1 cellular context compared by ENCODE assay signal in the genomic region with DNA sequence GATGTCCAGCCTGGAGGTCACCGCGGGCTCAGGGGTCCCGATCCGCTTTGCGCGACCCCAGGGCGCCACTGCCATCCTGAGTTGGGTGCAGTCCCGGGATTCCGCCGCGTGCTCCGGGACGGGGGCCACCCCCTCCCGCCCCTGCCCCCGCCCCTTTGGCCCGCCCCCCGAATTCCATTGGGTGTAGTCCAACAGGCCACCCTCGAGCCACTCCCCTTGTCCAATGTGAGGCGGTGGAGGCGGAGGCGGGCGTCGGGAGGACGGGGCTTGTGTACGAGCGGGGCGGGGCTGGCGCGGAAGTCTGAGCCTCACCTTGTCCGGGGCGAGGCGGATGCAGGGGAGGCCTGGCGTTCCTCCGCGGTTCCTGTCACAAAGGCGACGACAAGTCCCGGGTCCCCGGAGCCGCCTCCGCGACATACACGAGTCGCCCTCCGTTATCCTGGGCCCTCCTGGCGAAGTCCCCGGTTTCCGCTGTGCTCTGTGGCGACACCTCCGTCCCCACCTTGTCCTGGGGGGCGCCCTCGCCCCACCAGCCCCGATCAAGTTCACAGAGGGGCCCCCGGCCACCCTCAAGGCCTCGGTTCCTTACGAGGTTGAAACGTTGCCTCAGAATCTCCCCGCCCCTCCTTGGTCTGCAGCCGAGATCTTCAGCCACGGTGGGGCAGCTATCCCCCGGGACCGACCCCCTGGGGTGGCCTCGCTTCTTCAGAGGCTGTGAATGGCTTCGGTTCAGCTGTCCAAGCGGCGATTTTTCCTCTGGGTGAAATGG.
TF ChIP-seq lines count a peak whose summit lies in the region.

No MANE protein-coding gene starts in this region.

TF ChIP-seq in HepG2, 621 proteins besides CTCF, POLR2A, EP300 and RAD21 (continued from another document and continues in another):
- TF ChIP-seq, protein P1, sequence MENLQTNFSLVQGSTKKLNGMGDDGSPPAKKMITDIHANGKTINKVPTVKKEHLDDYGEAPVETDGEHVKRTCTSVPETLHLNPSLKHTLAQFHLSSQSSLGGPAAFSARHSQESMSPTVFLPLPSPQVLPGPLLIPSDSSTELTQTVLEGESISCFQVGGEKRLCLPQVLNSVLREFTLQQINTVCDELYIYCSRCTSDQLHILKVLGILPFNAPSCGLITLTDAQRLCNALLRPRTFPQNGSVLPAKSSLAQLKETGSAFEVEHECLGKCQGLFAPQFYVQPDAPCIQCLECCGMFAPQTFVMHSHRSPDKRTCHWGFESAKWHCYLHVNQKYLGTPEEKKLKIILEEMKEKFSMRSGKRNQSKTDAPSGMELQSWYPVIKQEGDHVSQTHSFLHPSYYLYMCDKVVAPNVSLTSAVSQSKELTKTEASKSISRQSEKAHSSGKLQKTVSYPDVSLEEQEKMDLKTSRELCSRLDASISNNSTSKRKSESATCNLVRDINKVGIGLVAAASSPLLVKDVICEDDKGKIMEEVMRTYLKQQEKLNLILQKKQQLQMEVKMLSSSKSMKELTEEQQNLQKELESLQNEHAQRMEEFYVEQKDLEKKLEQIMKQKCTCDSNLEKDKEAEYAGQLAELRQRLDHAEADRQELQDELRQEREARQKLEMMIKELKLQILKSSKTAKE (CRISPR knock-in tag; IDR thresholded peaks at IDR 0.05; ENCODE audit: borderline replicate concordance), result no peak
- TF ChIP-seq TRIM24 (CRISPR knock-in tag; IDR thresholded peaks at IDR 0.05) (no peak), ZNF713 (CRISPR knock-in tag; IDR thresholded peaks at IDR 0.05) (no peak), CBX5 (CRISPR knock-in tag; IDR thresholded peaks at IDR 0.05; ENCODE audit: borderline replicate concordance) (no peak), SMYD3 (CRISPR knock-in tag; IDR thresholded peaks at IDR 0.05) (no peak), ZNF205 (CRISPR knock-in tag; IDR thresholded peaks at IDR 0.05) (no peak), SP1 (IDR thresholded peaks at IDR 0.05) (no peak), SP1 (CRISPR knock-in tag; IDR thresholded peaks at IDR 0.05) (peak; percentile 95), TSC22D2 (CRISPR knock-in tag; IDR thresholded peaks at IDR 0.05; ENCODE audit: borderline replicate concordance) (no peak), KLF16 (CRISPR knock-in tag; IDR thresholded peaks at IDR 0.05) (peak in 1 of 2 experiments; percentile 56; a peak in 2 of 4 replicates), MIER3 (CRISPR knock-in tag; IDR thresholded peaks at IDR 0.05; ENCODE audit: borderline replicate concordance) (peak; percentile 34; the same call in 1 of the 2 replicates), FOSL2 (CRISPR knock-in tag; IDR thresholded peaks at IDR 0.05) (peak; percentile 26; the same call in 1 of the 2 replicates), ZSCAN25 (CRISPR knock-in tag; IDR thresholded peaks at IDR 0.05) (peak; percentile 53; the same call in 1 of the 2 replicates), POLR2AphosphoS5 (IDR thresholded peaks at IDR 0.05; ENCODE audit: low read depth, low read length) (peak; percentile 70), MTA1 (CRISPR knock-in tag; IDR thresholded peaks at IDR 0.05; ENCODE audit: borderline replicate concordance) (no peak), CBFB (CRISPR knock-in tag; IDR thresholded peaks at IDR 0.05) (no peak), PPARG (CRISPR knock-in tag; conservative IDR thresholded peaks at IDR 0.05) (no peak)
- TF ChIP-seq, protein P2, sequence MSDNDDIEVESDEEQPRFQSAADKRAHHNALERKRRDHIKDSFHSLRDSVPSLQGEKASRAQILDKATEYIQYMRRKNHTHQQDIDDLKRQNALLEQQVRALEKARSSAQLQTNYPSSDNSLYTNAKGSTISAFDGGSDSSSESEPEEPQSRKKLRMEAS (IDR thresholded peaks at IDR 0.05), result peak; percentile 62
- TF ChIP-seq, protein P3, sequence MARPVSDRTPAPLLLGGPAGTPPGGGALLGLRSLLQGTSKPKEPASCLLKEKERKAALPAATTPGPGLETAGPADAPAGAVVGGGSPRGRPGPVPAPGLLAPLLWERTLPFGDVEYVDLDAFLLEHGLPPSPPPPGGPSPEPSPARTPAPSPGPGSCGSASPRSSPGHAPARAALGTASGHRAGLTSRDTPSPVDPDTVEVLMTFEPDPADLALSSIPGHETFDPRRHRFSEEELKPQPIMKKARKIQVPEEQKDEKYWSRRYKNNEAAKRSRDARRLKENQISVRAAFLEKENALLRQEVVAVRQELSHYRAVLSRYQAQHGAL (CRISPR knock-in tag; IDR thresholded peaks at IDR 0.05; ENCODE audit: not compliant biosample characterization), result no peak
- TF ChIP-seq, protein P4, sequence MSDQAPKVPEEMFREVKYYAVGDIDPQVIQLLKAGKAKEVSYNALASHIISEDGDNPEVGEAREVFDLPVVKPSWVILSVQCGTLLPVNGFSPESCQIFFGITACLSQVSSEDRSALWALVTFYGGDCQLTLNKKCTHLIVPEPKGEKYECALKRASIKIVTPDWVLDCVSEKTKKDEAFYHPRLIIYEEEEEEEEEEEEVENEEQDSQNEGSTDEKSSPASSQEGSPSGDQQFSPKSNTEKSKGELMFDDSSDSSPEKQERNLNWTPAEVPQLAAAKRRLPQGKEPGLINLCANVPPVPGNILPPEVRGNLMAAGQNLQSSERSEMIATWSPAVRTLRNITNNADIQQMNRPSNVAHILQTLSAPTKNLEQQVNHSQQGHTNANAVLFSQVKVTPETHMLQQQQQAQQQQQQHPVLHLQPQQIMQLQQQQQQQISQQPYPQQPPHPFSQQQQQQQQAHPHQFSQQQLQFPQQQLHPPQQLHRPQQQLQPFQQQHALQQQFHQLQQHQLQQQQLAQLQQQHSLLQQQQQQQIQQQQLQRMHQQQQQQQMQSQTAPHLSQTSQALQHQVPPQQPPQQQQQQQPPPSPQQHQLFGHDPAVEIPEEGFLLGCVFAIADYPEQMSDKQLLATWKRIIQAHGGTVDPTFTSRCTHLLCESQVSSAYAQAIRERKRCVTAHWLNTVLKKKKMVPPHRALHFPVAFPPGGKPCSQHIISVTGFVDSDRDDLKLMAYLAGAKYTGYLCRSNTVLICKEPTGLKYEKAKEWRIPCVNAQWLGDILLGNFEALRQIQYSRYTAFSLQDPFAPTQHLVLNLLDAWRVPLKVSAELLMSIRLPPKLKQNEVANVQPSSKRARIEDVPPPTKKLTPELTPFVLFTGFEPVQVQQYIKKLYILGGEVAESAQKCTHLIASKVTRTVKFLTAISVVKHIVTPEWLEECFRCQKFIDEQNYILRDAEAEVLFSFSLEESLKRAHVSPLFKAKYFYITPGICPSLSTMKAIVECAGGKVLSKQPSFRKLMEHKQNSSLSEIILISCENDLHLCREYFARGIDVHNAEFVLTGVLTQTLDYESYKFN (CRISPR knock-in tag; conservative IDR thresholded peaks at IDR 0.05), result 0 out of 2 replicates have a peak, but pooled peaks have one; percentile 8
- TF ChIP-seq, protein P5, sequence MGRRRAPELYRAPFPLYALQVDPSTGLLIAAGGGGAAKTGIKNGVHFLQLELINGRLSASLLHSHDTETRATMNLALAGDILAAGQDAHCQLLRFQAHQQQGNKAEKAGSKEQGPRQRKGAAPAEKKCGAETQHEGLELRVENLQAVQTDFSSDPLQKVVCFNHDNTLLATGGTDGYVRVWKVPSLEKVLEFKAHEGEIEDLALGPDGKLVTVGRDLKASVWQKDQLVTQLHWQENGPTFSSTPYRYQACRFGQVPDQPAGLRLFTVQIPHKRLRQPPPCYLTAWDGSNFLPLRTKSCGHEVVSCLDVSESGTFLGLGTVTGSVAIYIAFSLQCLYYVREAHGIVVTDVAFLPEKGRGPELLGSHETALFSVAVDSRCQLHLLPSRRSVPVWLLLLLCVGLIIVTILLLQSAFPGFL (CRISPR knock-in tag; IDR thresholded peaks at IDR 0.05), result no peak
- TF ChIP-seq, protein P6, sequence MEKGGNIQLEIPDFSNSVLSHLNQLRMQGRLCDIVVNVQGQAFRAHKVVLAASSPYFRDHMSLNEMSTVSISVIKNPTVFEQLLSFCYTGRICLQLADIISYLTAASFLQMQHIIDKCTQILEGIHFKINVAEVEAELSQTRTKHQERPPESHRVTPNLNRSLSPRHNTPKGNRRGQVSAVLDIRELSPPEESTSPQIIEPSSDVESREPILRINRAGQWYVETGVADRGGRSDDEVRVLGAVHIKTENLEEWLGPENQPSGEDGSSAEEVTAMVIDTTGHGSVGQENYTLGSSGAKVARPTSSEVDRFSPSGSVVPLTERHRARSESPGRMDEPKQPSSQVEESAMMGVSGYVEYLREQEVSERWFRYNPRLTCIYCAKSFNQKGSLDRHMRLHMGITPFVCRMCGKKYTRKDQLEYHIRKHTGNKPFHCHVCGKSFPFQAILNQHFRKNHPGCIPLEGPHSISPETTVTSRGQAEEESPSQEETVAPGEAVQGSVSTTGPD (CRISPR knock-in tag; IDR thresholded peaks at IDR 0.05), result no peak
- TF ChIP-seq, protein P7, sequence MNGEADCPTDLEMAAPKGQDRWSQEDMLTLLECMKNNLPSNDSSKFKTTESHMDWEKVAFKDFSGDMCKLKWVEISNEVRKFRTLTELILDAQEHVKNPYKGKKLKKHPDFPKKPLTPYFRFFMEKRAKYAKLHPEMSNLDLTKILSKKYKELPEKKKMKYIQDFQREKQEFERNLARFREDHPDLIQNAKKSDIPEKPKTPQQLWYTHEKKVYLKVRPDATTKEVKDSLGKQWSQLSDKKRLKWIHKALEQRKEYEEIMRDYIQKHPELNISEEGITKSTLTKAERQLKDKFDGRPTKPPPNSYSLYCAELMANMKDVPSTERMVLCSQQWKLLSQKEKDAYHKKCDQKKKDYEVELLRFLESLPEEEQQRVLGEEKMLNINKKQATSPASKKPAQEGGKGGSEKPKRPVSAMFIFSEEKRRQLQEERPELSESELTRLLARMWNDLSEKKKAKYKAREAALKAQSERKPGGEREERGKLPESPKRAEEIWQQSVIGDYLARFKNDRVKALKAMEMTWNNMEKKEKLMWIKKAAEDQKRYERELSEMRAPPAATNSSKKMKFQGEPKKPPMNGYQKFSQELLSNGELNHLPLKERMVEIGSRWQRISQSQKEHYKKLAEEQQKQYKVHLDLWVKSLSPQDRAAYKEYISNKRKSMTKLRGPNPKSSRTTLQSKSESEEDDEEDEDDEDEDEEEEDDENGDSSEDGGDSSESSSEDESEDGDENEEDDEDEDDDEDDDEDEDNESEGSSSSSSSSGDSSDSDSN (CRISPR knock-in tag; IDR thresholded peaks at IDR 0.05), result 0 out of 2 replicates have a peak, but pooled peaks have one; percentile 15
- TF ChIP-seq, protein P8, sequence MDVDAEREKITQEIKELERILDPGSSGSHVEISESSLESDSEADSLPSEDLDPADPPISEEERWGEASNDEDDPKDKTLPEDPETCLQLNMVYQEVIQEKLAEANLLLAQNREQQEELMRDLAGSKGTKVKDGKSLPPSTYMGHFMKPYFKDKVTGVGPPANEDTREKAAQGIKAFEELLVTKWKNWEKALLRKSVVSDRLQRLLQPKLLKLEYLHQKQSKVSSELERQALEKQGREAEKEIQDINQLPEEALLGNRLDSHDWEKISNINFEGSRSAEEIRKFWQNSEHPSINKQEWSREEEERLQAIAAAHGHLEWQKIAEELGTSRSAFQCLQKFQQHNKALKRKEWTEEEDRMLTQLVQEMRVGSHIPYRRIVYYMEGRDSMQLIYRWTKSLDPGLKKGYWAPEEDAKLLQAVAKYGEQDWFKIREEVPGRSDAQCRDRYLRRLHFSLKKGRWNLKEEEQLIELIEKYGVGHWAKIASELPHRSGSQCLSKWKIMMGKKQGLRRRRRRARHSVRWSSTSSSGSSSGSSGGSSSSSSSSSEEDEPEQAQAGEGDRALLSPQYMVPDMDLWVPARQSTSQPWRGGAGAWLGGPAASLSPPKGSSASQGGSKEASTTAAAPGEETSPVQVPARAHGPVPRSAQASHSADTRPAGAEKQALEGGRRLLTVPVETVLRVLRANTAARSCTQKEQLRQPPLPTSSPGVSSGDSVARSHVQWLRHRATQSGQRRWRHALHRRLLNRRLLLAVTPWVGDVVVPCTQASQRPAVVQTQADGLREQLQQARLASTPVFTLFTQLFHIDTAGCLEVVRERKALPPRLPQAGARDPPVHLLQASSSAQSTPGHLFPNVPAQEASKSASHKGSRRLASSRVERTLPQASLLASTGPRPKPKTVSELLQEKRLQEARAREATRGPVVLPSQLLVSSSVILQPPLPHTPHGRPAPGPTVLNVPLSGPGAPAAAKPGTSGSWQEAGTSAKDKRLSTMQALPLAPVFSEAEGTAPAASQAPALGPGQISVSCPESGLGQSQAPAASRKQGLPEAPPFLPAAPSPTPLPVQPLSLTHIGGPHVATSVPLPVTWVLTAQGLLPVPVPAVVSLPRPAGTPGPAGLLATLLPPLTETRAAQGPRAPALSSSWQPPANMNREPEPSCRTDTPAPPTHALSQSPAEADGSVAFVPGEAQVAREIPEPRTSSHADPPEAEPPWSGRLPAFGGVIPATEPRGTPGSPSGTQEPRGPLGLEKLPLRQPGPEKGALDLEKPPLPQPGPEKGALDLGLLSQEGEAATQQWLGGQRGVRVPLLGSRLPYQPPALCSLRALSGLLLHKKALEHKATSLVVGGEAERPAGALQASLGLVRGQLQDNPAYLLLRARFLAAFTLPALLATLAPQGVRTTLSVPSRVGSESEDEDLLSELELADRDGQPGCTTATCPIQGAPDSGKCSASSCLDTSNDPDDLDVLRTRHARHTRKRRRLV (CRISPR knock-in tag; IDR thresholded peaks at IDR 0.05), result no peak
- TF ChIP-seq, protein P9, sequence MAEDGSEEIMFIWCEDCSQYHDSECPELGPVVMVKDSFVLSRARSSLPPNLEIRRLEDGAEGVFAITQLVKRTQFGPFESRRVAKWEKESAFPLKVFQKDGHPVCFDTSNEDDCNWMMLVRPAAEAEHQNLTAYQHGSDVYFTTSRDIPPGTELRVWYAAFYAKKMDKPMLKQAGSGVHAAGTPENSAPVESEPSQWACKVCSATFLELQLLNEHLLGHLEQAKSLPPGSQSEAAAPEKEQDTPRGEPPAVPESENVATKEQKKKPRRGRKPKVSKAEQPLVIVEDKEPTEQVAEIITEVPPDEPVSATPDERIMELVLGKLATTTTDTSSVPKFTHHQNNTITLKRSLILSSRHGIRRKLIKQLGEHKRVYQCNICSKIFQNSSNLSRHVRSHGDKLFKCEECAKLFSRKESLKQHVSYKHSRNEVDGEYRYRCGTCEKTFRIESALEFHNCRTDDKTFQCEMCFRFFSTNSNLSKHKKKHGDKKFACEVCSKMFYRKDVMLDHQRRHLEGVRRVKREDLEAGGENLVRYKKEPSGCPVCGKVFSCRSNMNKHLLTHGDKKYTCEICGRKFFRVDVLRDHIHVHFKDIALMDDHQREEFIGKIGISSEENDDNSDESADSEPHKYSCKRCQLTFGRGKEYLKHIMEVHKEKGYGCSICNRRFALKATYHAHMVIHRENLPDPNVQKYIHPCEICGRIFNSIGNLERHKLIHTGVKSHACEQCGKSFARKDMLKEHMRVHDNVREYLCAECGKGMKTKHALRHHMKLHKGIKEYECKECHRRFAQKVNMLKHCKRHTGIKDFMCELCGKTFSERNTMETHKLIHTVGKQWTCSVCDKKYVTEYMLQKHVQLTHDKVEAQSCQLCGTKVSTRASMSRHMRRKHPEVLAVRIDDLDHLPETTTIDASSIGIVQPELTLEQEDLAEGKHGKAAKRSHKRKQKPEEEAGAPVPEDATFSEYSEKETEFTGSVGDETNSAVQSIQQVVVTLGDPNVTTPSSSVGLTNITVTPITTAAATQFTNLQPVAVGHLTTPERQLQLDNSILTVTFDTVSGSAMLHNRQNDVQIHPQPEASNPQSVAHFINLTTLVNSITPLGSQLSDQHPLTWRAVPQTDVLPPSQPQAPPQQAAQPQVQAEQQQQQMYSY (CRISPR knock-in tag; IDR thresholded peaks at IDR 0.05), result no peak
- TF ChIP-seq, protein P10, sequence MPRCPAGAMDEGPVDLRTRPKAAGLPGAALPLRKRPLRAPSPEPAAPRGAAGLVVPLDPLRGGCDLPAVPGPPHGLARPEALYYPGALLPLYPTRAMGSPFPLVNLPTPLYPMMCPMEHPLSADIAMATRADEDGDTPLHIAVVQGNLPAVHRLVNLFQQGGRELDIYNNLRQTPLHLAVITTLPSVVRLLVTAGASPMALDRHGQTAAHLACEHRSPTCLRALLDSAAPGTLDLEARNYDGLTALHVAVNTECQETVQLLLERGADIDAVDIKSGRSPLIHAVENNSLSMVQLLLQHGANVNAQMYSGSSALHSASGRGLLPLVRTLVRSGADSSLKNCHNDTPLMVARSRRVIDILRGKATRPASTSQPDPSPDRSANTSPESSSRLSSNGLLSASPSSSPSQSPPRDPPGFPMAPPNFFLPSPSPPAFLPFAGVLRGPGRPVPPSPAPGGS (CRISPR knock-in tag; IDR thresholded peaks at IDR 0.05), result peak; percentile 88
